In the genomic region with DNA sequence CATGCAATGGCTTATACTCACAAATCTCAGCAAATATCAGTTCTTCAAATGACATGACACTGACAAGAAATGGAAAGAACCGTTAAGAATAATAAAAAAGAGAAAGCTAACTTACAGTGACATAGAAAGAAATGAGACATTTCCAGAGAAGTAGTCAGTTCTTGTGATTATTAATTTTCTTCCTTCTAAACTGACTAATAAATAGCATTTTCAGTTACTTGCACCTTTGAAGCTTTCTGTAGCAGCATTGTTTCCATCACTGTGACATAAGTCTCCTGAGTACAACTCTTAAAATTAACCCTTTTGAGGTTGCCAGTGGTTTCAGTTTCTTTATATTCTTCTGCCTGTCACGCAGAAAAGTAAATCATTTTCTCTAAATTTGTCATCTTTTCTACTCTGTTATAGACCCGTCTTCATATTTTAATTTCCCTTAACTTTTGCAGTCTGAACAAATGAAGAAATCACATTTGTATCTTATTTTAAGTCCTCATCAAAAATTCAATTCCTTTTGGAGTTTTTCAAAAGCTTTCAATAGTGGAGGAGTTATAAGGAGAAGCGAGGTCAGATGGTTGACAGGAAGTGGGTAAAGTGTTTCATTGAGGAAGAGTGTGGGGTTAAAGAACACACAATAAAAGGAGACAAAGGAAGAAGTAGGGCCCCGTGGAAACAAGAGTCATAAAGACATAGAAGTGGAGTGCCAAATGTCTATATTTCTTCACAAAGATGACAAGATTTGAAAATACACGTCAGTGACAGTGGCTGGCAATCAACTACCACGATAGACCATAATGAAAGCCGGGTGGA, we compare ENCODE assay signal across 10 cellular contexts. TPM values are rescaled to one million over a fixed set of nuclear protein-coding genes. Genes with fewer than 3 reads are reported as not detected.
DNase-seq lines count a peak whose midpoint lies in the region; ATAC-seq and TF ChIP-seq lines count a peak whose summit lies in the region.
"Had no signal": no experiment of that assay in that cellular context is flagged by ENCODE, and none has a peak within 500 bp of the region (broad histone marks: within the 10 kb centered on the region; RNA-seq: fewer than 3 reads in every experiment).

No MANE protein-coding gene starts in this region.

- H4K20me1 ChIP-seq in SK-N-SH (ENCODE audit: insufficient read depth), result no peaks in the 10 kb centered on the region
- H4K20me1 ChIP-seq in osteoblast (ENCODE audit: insufficient read depth, low read length), result no peaks in the 10 kb centered on the region

- no peaks in the 10 kb centered on the region for H3K27me3 ChIP-seq in SK-N-SH (ENCODE audit: insufficient read depth)
- H3K27me3 ChIP-seq in osteoblast (ENCODE audit: insufficient read depth, low read length), result no peaks in the 10 kb centered on the region

- H3F3A ChIP-seq in SK-N-SH (replicated peaks; ENCODE audit: insufficient read depth), result peaks cover 19% of the 10 kb centered on the region

- TF ChIP-seq POLR2A in NB4 (IDR thresholded peaks at IDR 0.05; ENCODE audit: extremely low read depth, insufficient read length), result no peak

- H3K27ac ChIP-seq in SK-N-SH (ENCODE audit: low read depth in 2 of 2, low read length in 1 of 2) (no peak overlapping the region), osteoblast (ENCODE audit: low read depth, low read length) (no peak overlapping the region)
- H3K27ac ChIP-seq: A549 had no signal

- no peaks in the 10 kb centered on the region for H3K9me2 ChIP-seq in SK-N-SH

- H2AFZ ChIP-seq in SK-N-SH (ENCODE audit: low read depth) (0 out of 2 replicates have a peak overlapping the region, but pooled peaks have one; percentile 3), osteoblast (ENCODE audit: low read length) (peak overlapping the region; percentile 21)

- POLR2A ChIA-PET in SK-N-SH (lab: Yijun Ruan, JAX), result no interaction called here

- no peak for TF ChIP-seq RAD21 in SK-N-SH (IDR thresholded peaks at IDR 0.05; ENCODE audit: low read length)

- H3K4me1 ChIP-seq in SK-N-SH (ENCODE audit: control insufficient read depth in 1 of 2, insufficient read depth in 2 of 2, low read depth in 1 of 2, low read length in 1 of 2) (peaks cover 0 to 14% of the 10 kb centered on the region in 2 experiments; a peak in 1 of 4 replicates), osteoblast (ENCODE audit: insufficient read depth, low read length) (peaks cover 25% of the 10 kb centered on the region)
- H3K4me1 ChIP-seq: A549 had no signal

- H3K9me3 ChIP-seq in SK-N-SH (no peaks in the 10 kb centered on the region), osteoblast (ENCODE audit: low read depth, low read length) (no peaks in the 10 kb centered on the region)
- H3K9me3 ChIP-seq: A549 had no signal

- TF ChIP-seq CTCF in SK-N-SH (IDR thresholded peaks at IDR 0.05), result no peak
- no peak for TF ChIP-seq CTCF in NB4 (IDR thresholded peaks at IDR 0.05; ENCODE audit: low read depth, low read length)
- no peak for TF ChIP-seq CTCF in osteoblast (IDR thresholded peaks at IDR 0.05; ENCODE audit: extremely low read depth, low read depth, low read length)

- DNase-seq in SK-N-SH, result no peak
- DNase-seq in NB4 (ENCODE audit: low read depth), result peak; percentile 35
- DNase-seq in osteoblast (ENCODE audit: insufficient read length, low spot score, missing footprints), result no peak
- DNase-seq in NCI-H526 (lab: John Stamatoyannopoulos, UW), result no peak
- no peak for DNase-seq in hepatic stellate cell (ENCODE audit: low spot score)
- DNase-seq in kidney tubule cell (ENCODE audit: low spot score), result no peak
- DNase-seq: NCI-H1092 treated with DMSO at 0.1 percent for 48 hours had no signal

- 85% methylated on average over 8 of the region's 8 CpGs for WGBS in SK-N-SH (ENCODE audit: low lambda C conversion rate)

- ATAC-seq in SK-N-SH treated with all-trans-retinoic acid at 6 μM for 48 hours (no peak), HG02623 (IDR thresholded peaks at IDR 0.05; ENCODE audit: unreplicated experiment) (peak; percentile 88)
- ATAC-seq: A549 had no signal

- no peaks in the 10 kb centered on the region for H3K79me2 ChIP-seq in SK-N-SH (ENCODE audit: insufficient read depth)
- H3K79me2 ChIP-seq in osteoblast (ENCODE audit: insufficient read depth, low read length), result no peaks in the 10 kb centered on the region

- TF ChIP-seq EP300 in SK-N-SH (IDR thresholded peaks at IDR 0.05; ENCODE audit: borderline replicate concordance in 1 of 2, low read depth in 1 of 2, low read length in 1 of 2), result no peak

- no peaks in the 10 kb centered on the region for H3K36me3 ChIP-seq in SK-N-SH (replicated peaks in 1 of 2; ENCODE audit: control insufficient read depth in 1 of 2, insufficient read depth in 2 of 2, low read length in 1 of 2)
- no peaks in the 10 kb centered on the region for H3K36me3 ChIP-seq in osteoblast (ENCODE audit: insufficient read depth, low read length)

- H3K9ac ChIP-seq in SK-N-SH, result no peak overlapping the region

- H3K4me3 ChIP-seq in SK-N-SH (ENCODE audit: low read depth in 2 of 2, low read length in 1 of 2), result no peak overlapping the region
- H3K4me3 ChIP-seq in NB4 (ENCODE audit: low read depth, low read length), result no peak overlapping the region
- H3K4me3 ChIP-seq in osteoblast (ENCODE audit: insufficient read depth, low read length), result no peak overlapping the region
- H3K4me3 ChIP-seq: A549 had no signal

- H3K4me2 ChIP-seq in SK-N-SH (no peak overlapping the region), osteoblast (ENCODE audit: insufficient read depth, low read length) (peak overlapping the region; percentile 3)
- H3K4me2 ChIP-seq: A549 had no signal

- CTCF ChIA-PET in SK-N-SH (lab: Yijun Ruan, JAX), result no interaction called here

TF ChIP-seq in SK-N-SH, 30 proteins besides CTCF, POLR2A, EP300 and RAD21 (continues in another document):
- TF ChIP-seq POLR2AphosphoS5 (IDR thresholded peaks at IDR 0.05; ENCODE audit: low read depth, low read length) (no peak), MEF2A (IDR thresholded peaks at IDR 0.05; ENCODE audit: borderline replicate concordance, low read depth) (no peak), NRF1 (IDR thresholded peaks at IDR 0.05; ENCODE audit: low read depth, low read length) (no peak), EZH2phosphoT487 (IDR thresholded peaks at IDR 0.05; ENCODE audit: borderline replicate concordance, low read depth) (no peak), NFIC (IDR thresholded peaks at IDR 0.05; ENCODE audit: borderline replicate concordance) (no peak), YY1 (IDR thresholded peaks at IDR 0.05; ENCODE audit: low read depth) (no peak), ELF1 (IDR thresholded peaks at IDR 0.05) (no peak), SIN3A (IDR thresholded peaks at IDR 0.05; ENCODE audit: borderline replicate concordance, low read depth, low read length) (no peak), CHD2 (IDR thresholded peaks at IDR 0.05; ENCODE audit: low read length, partially characterized antibody) (no peak), TAF1 (IDR thresholded peaks at IDR 0.05; ENCODE audit: borderline replicate concordance, low read depth, low read length) (no peak), TCF12 (IDR thresholded peaks at IDR 0.05) (no peak), FOXJ3 (CRISPR knock-in tag; IDR thresholded peaks at IDR 0.05) (no peak)
- TF ChIP-seq, protein P1, sequence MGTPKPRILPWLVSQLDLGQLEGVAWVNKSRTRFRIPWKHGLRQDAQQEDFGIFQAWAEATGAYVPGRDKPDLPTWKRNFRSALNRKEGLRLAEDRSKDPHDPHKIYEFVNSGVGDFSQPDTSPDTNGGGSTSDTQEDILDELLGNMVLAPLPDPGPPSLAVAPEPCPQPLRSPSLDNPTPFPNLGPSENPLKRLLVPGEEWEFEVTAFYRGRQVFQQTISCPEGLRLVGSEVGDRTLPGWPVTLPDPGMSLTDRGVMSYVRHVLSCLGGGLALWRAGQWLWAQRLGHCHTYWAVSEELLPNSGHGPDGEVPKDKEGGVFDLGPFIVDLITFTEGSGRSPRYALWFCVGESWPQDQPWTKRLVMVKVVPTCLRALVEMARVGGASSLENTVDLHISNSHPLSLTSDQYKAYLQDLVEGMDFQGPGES (IDR thresholded peaks at IDR 0.05; ENCODE audit: low read depth, low read length), result no peak

TF ChIP-seq in SK-N-SH treated with all-trans-retinoic acid at 6 μM for 48 hours, 23 proteins besides CTCF, POLR2A, EP300 and RAD21:
- no peak for TF ChIP-seq SNAI2 (CRISPR knock-in tag; IDR thresholded peaks at IDR 0.05)

RNA-seq across cellular contexts. Expression of a gene that starts 57.9 kb away (rescaled TPM):
- 5.9 and 6.5 TPM in 2 replicates for polyA plus RNA-seq in SK-N-SH (2012; rRNA removed)
- polyA plus RNA-seq in SK-N-SH (2012; cell fraction: cytosol; rRNA removed), result 3.9 and 5.5 TPM in 2 replicates
- 2.0 and 4.0 TPM in 2 replicates for polyA plus RNA-seq in SK-N-SH (2012; cell fraction: nucleus; rRNA removed)
- total RNA-seq in osteoblast, result 25.7 and 27.1 TPM in 2 replicates
